ENCODE assay signal across 8 cellular contexts in genomic region chr6:53064726-53065265, GRCh38. TPM values are rescaled to one million over a fixed set of nuclear protein-coding genes. Genes with fewer than 3 reads are reported as not detected.
A peak's percentile ranks its signal among the peaks of the same experiment; 100 is the strongest.
DNase-seq lines count a peak whose midpoint lies in the region; ATAC-seq, FAIRE-seq and TF ChIP-seq lines count a peak whose summit lies in the region.

No MANE protein-coding gene starts in this region.

- CTCF ChIA-PET in activated B cell treated with CpG ODN at 0.5 μM for 24 hours (lab: Charles Lee), result no interaction called here

- peak; percentile 10 for FAIRE-seq in small intestine (lab: Jason Lieb, UNC)

- 0 to 1% (median 0%) methylated on average over 26 of the region's 26 CpGs for WGBS in small intestine, 3 donors

- H3K4me1 ChIP-seq in small intestine (ENCODE audit: control insufficient read depth in 2 of 2, insufficient read depth in 1 of 2, low read depth in 1 of 2, low read length in 1 of 2), result peaks cover 2 to 10% of the 10 kb centered on the region in 2 donors

- POLR2A ChIA-PET in activated B cell treated with CpG ODN at 0.5 μM for 24 hours (lab: Charles Lee), result interaction anchor here (2.6 kb wide), 1 partner anchor 70 kb away, joined by 12 read pairs; the partner anchor contains the start of gene GSTA4

- no peaks in the 10 kb centered on the region for H3K27me3 ChIP-seq in small intestine (ENCODE audit: control insufficient read depth in 2 of 2, insufficient read depth in 2 of 2, low read length in 2 of 2)

- peak overlapping the region; percentile 99 for H3K27ac Mint-ChIP-seq in activated B cell treated with CpG ODN at 0.5 μM for 24 hours
- peak overlapping the region; percentile 54 to 99 (median 97) for H3K27ac Mint-ChIP-seq in immature natural killer cell

- TF ChIP-seq CTCF in activated B cell treated with CpG ODN at 0.5 μM for 24 hours (IDR thresholded peaks at IDR 0.05), result no peak

- H3K4me3 Mint-ChIP-seq in activated B cell treated with CpG ODN at 0.5 μM for 24 hours (peak overlapping the region; percentile 100), immature natural killer cell (peak overlapping the region; percentile 95 to 100 (median 99))

- intact Hi-C loops in activated B cell treated with CpG ODN at 0.5 μM for 24 hours (cut with micrococcal nuclease), result loop anchor here (1.0 to 2.0 kb wide), 8 partner anchors 420 to 779 kb away; partner anchors contain the start of genes EFHC1, GCLC and TRAM2

- H3K4me1 Mint-ChIP-seq in activated B cell treated with CpG ODN at 0.5 μM for 24 hours, result peaks cover 57% of the 10 kb centered on the region
- H3K4me1 Mint-ChIP-seq in immature natural killer cell, result peaks cover 50 to 62% of the 10 kb centered on the region in 2 donors

- no peaks in the 10 kb centered on the region for H3K9me3 Mint-ChIP-seq in activated B cell treated with CpG ODN at 0.5 μM for 24 hours
- no peaks in the 10 kb centered on the region for H3K9me3 Mint-ChIP-seq in immature natural killer cell

- ATAC-seq in GM19023 (IDR thresholded peaks at IDR 0.05; ENCODE audit: unreplicated experiment), result peak; percentile 72
- ATAC-seq in HG03280 (IDR thresholded peaks at IDR 0.05; ENCODE audit: unreplicated experiment), result peak; percentile 78
- ATAC-seq in activated B cell treated with CpG ODN at 0.5 μM for 24 hours (ENCODE audit: low read depth), result peak; percentile 81

- peak overlapping the region; percentile 76 to 100 for H3K4me3 ChIP-seq in small intestine (ENCODE audit: low read depth in 1 of 2, low read length in 2 of 2)

- DNase-seq in AG08395 (ENCODE audit: low spot score) (peak; percentile 93), NCI-H345 (lab: John Stamatoyannopoulos, UW) (peak; percentile 98), activated B cell treated with CpG ODN at 0.5 μM for 24 hours (peak; percentile 82), caudate nucleus (lab: John Stamatoyannopoulos, UW) (peak; percentile 70 to 99 (median 94)), immature natural killer cell (peak; percentile 92 to 93 (median 93)), small intestine (peak; percentile 99)

- H3K36me3 Mint-ChIP-seq in activated B cell treated with CpG ODN at 0.5 μM for 24 hours (ENCODE audit: low read depth) (peaks cover 7% of the 10 kb centered on the region), immature natural killer cell (no peaks in the 10 kb centered on the region)

- H3K9me3 ChIP-seq in small intestine (ENCODE audit: control insufficient read depth, low read depth), result no peaks in the 10 kb centered on the region

- peak overlapping the region; percentile 97 for H3K27ac ChIP-seq in caudate nucleus (ENCODE audit: low read depth, low read length)
- peak overlapping the region; percentile 80 to 89 for H3K27ac ChIP-seq in small intestine (ENCODE audit: low read depth in 1 of 2, low read length in 1 of 2)

- H3K27me3 Mint-ChIP-seq in activated B cell treated with CpG ODN at 0.5 μM for 24 hours (no peaks in the 10 kb centered on the region), immature natural killer cell (ENCODE audit: low read depth in 3 of 3) (peaks cover 0 to 6% (median 6%) of the 10 kb centered on the region in 3 donors)

- H3K36me3 ChIP-seq in small intestine (ENCODE audit: control insufficient read depth in 2 of 2, insufficient read depth in 2 of 2, low read length in 2 of 2), result no peaks in the 10 kb centered on the region

RNA-seq across cellular contexts. Expression of gene FBXO9, which starts 0.4 kb away (rescaled TPM):
- total RNA-seq in activated B cell treated with CpG ODN at 0.5 μM for 24 hours, result 53.5 and 62.1 TPM in 2 replicates
- polyA plus RNA-seq in immature natural killer cell (10 to 100 TPM; 43.0 to 86.0 (median 59.6) TPM), small intestine (10 to 100 TPM; 30.6 to 39.4 (median 38.5) TPM)

RNA-seq across cellular contexts. Expression of gene CILK1, which starts 3.2 kb away (rescaled TPM):
- total RNA-seq in activated B cell treated with CpG ODN at 0.5 μM for 24 hours, result 6.8 and 7.6 TPM in 2 replicates
- polyA plus RNA-seq in immature natural killer cell, result 1 to 10 TPM; 3.2 to 8.4 (median 4.3) TPM
- polyA plus RNA-seq in small intestine, result 10 to 100 TPM in 1 of 3 donors, 1 to 10 TPM in 2; 5.9 to 11.4 (median 9.8) TPM

Comparison
In these comparisons a context has a peak if more than half of its experiments do, and no peak if none do; other contexts are left out.
1. Peak in every context shown above with its lines: DNase-seq, ATAC-seq, H3K4me3 ChIP-seq and H3K27ac ChIP-seq.